In genomic region chr17:27848941-27849340, GRCh38 we compare ENCODE assay signal across 21 cellular contexts. TPM values are rescaled to one million over a fixed set of nuclear protein-coding genes. Genes with fewer than 3 reads are reported as not detected.
DNase-seq lines count a peak whose midpoint lies in the region; ATAC-seq, FAIRE-seq and TF ChIP-seq lines count a peak whose summit lies in the region.
"Had no signal": no experiment of that assay in that cellular context is flagged by ENCODE, and none has a peak within 500 bp of the region (broad histone marks: within the 10 kb centered on the region; RNA-seq: fewer than 3 reads in every experiment).

No MANE protein-coding gene starts in this region.

- H3K4me3 ChIP-seq in H1 (ENCODE audit: extremely low read depth in 1 of 4, insufficient read depth in 2 of 4, low read depth in 3 of 4, low read length in 4 of 4) (no peak overlapping the region), testis (no peak overlapping the region), kidney (ENCODE audit: low read length in 2 of 2) (no peak overlapping the region)
- H3K4me3 ChIP-seq: left ventricle myocardium inferior, right lobe of liver, upper lobe of left lung had no signal

- DNase-seq in DMS 273 treated with DMSO at 0.1 percent for 48 hours (lab: John Stamatoyannopoulos, UW) (peak; percentile 50), NCI-H1417 (lab: John Stamatoyannopoulos, UW) (peak; percentile 21 to 74 (median 48)), NCI-H345 (lab: John Stamatoyannopoulos, UW) (peak; percentile 98), H1 (ENCODE audit: low read depth in 1 of 2, low spot score in 2 of 2) (no peak), testis (no peak), mesenteric fat pad (ENCODE audit: low spot score) (no peak), kidney (no peak)
- DNase-seq: activated CD4-positive, alpha-beta T cell treated with anti-CD3 and anti-CD28 coated beads, Interleukin-2, amount 50 U/mL, for 4 hours; activated T-cell treated with anti-CD3 and anti-CD28 coated beads for 4 hours; CD8-positive, alpha-beta T cell; left ventricle myocardium inferior; occipital lobe; right lobe of liver; T-helper 1 cell; upper lobe of left lung had no signal

- peak overlapping the region; percentile 13; the same call in 1 of the 2 replicates for H3K18ac ChIP-seq in H1 (ENCODE audit: extremely low read depth, low read length)

- CTCF ChIA-PET in H1 (lab: Charles Lee; ENCODE audit: partially characterized antibody) = interaction anchor here (0.8 to 5.1 kb wide), 7 partner anchors 10 to 59 kb away, joined by 3 to 32 read pairs (median 4); partner anchors contain the start of gene LYRM9

- 96% methylated on average over 3 of the region's 3 CpGs; no CpG with 5 or more reads in 1 of the 2 experiments for WGBS in H1 (ENCODE audit: extremely low coverage in 1 of 2, insufficient coverage in 1 of 2, insufficient read length in 1 of 2, insufficient replicate concordance in 2 of 2, low coverage in 1 of 2, low lambda C conversion rate in 2 of 2, missing lambda C conversion rate in 1 of 2), 2 experiments
- WGBS in testis, 2 donors = 80 to 93% methylated on average over 3 of the region's 3 CpGs

- no peak overlapping the region for H4K8ac ChIP-seq in H1 (ENCODE audit: extremely low read depth, insufficient read depth, low read length)

- intact Hi-C loops in testis (cut with DNase I; ENCODE audit: low total_unique reads) (no loop called here), kidney (cut with DNase I) (no loop called here)

- TF ChIP-seq CTCF in H1 (IDR thresholded peaks at IDR 0.05; ENCODE audit: control extremely low read depth in 1 of 3, insufficient read depth in 1 of 3, low read depth in 1 of 3, low read length in 3 of 3) = no peak
- no peak for TF ChIP-seq CTCF in testis (IDR thresholded peaks at IDR 0.05)
- no peak for TF ChIP-seq CTCF in kidney (IDR thresholded peaks at IDR 0.05; ENCODE audit: borderline replicate concordance, extremely low read depth, insufficient read depth)

- H2BK20ac ChIP-seq in H1 (ENCODE audit: low read length) = no peak overlapping the region

- H3K14ac ChIP-seq in H1 (ENCODE audit: insufficient read length) = no peak overlapping the region

- no peaks in the 10 kb centered on the region for H3K36me3 ChIP-seq in H1 (ENCODE audit: control insufficient read depth in 2 of 4, insufficient read depth in 4 of 4, low read length in 3 of 4)
- no peaks in the 10 kb centered on the region for H3K36me3 ChIP-seq in testis (ENCODE audit: low read depth, missing control alignments)
- H3K36me3 ChIP-seq in kidney (ENCODE audit: control insufficient read depth in 1 of 2, insufficient read depth in 2 of 2, low read length in 2 of 2) = no peaks in the 10 kb centered on the region
- H3K36me3 ChIP-seq: left ventricle myocardium inferior, right lobe of liver, upper lobe of left lung had no signal

- no peak for ATAC-seq in GM21367 (IDR thresholded peaks at IDR 0.05; ENCODE audit: unreplicated experiment)
- ATAC-seq: activated naive CD4-positive, alpha-beta T cell treated with anti-CD3 and anti-CD28 coated beads, Interleukin-2, amount 50 U/mL, for 72 hours; CD8-positive, alpha-beta T cell; HCT116; right lobe of liver had no signal

- no peak overlapping the region for H3K27ac ChIP-seq in H1 (ENCODE audit: low read depth, low read length)
- no peak overlapping the region for H3K27ac ChIP-seq in testis
- H3K27ac ChIP-seq in kidney (ENCODE audit: low read depth in 2 of 2, low read length in 2 of 2) = no peak overlapping the region
- H3K27ac ChIP-seq: KMS-11, left ventricle myocardium inferior, right lobe of liver, upper lobe of left lung had no signal

- no peak overlapping the region for H2BK120ac ChIP-seq in H1 (replicated peaks; ENCODE audit: low read depth, low read length)

- no peaks in the 10 kb centered on the region for H3K79me2 ChIP-seq in H1 (ENCODE audit: control insufficient read depth in 1 of 2, insufficient read depth in 2 of 2, low read length in 2 of 2)

- H3K56ac ChIP-seq in H1 (replicated peaks; ENCODE audit: insufficient read length, low read depth, low read length) = no peak overlapping the region

- no peaks in the 10 kb centered on the region for H3K23me2 ChIP-seq in H1 (ENCODE audit: low read depth, low read length)

- TF ChIP-seq RAD21 in H1 (IDR thresholded peaks at IDR 0.05 in 1 of 2, conservative IDR thresholded peaks at IDR 0.05 in 1 of 2; ENCODE audit: low read depth in 2 of 2, low read length in 2 of 2) = no peak

- no peak overlapping the region for H3K4me2 ChIP-seq in H1 (ENCODE audit: insufficient read depth in 1 of 2, low read depth in 2 of 2, low read length in 2 of 2)
- H3K4me2 ChIP-seq: KMS-11 had no signal

- no peak overlapping the region; the same call in 1 of the 2 replicates for H2AK5ac ChIP-seq in H1 (ENCODE audit: low read depth, low read length)

- no peak overlapping the region for H3K23ac ChIP-seq in H1 (ENCODE audit: insufficient read length)

- no peaks in the 10 kb centered on the region; the same call in 1 of the 2 replicates for H3K79me1 ChIP-seq in H1 (ENCODE audit: low read depth, low read length)

- H4K5ac ChIP-seq in H1 (ENCODE audit: insufficient read length, low read depth, low read length) = no peak overlapping the region

- peak overlapping the region; percentile 44 for H4K91ac ChIP-seq in H1 (replicated peaks; ENCODE audit: insufficient read length, low read length)

- no peak for TF ChIP-seq EP300 in H1 (IDR thresholded peaks at IDR 0.05; ENCODE audit: borderline replicate concordance in 1 of 2, low read depth in 2 of 2, low read length in 2 of 2)

- no peak overlapping the region for H3K9ac ChIP-seq in H1 (replicated peaks in 1 of 4; ENCODE audit: extremely low read depth in 1 of 4, low read depth in 3 of 4, low read length in 3 of 4)
- H3K9ac ChIP-seq in kidney (ENCODE audit: low read length in 2 of 2) = no peak overlapping the region
- H3K9ac ChIP-seq: KMS-11 had no signal

- TF ChIP-seq POLR2A in H1 (IDR thresholded peaks at IDR 0.05; ENCODE audit: control extremely low read depth in 1 of 2, low read depth in 2 of 2, low read length in 2 of 2) (no peak), testis (IDR thresholded peaks at IDR 0.05) (no peak)

- no peak overlapping the region for H3K4ac ChIP-seq in H1 (replicated peaks; ENCODE audit: insufficient read length, low read depth, low read length)

- H3K27me3 ChIP-seq in H1 (replicated peaks in 1 of 4; ENCODE audit: control insufficient read depth in 3 of 4, extremely low read depth in 1 of 4, insufficient read depth in 3 of 4, low read length in 3 of 4) (no peaks in the 10 kb centered on the region; a peak in 1 of 7 replicates), testis (no peaks in the 10 kb centered on the region)
- H3K27me3 ChIP-seq: right lobe of liver, upper lobe of left lung had no signal

- no peak overlapping the region for H2BK5ac ChIP-seq in H1 (ENCODE audit: low read depth, low read length)

- POLR2A ChIA-PET in H1 (lab: Charles Lee; ENCODE audit: partially characterized antibody) = no interaction called here

- H2AFZ ChIP-seq in H1 (ENCODE audit: low read length) = no peak overlapping the region

- no peaks in the 10 kb centered on the region for H4K20me1 ChIP-seq in H1 (replicated peaks in 1 of 2; ENCODE audit: control insufficient read depth in 1 of 2, insufficient read depth in 2 of 2, low read length in 2 of 2)

- H2BK15ac ChIP-seq in H1 (ENCODE audit: low read length) = no peak overlapping the region

- H2BK12ac ChIP-seq in H1 (ENCODE audit: low read depth, low read length) = no peak overlapping the region; the same call in 1 of the 2 replicates

- FAIRE-seq in H1 (lab: Jason Lieb, UNC) = no peak
- FAIRE-seq in kidney (lab: Jason Lieb, UNC) = no peak
- FAIRE-seq: GM19239 had no signal

- no peaks in the 10 kb centered on the region for H3K9me3 ChIP-seq in H1 (ENCODE audit: insufficient read depth in 2 of 2, low read depth in 1 of 2, low read length in 1 of 2)
- no peaks in the 10 kb centered on the region for H3K9me3 ChIP-seq in testis
- H3K9me3 ChIP-seq in kidney (ENCODE audit: control insufficient read depth in 1 of 2, low read length in 2 of 2) = no peaks in the 10 kb centered on the region
- H3K9me3 ChIP-seq: left ventricle myocardium inferior, right lobe of liver, upper lobe of left lung had no signal

- peaks cover 0 to 8% (median 0%) of the 10 kb centered on the region in 4 experiments; a peak in 2 of 7 replicates for H3K4me1 ChIP-seq in H1 (replicated peaks in 1 of 4; ENCODE audit: control insufficient read depth in 3 of 4, insufficient read depth in 4 of 4, low read length in 3 of 4)
- H3K4me1 ChIP-seq in testis = no peaks in the 10 kb centered on the region
- no peaks in the 10 kb centered on the region for H3K4me1 ChIP-seq in kidney (ENCODE audit: control insufficient read depth in 1 of 2, insufficient read depth in 1 of 2, low read depth in 1 of 2, low read length in 2 of 2)
- H3K4me1 ChIP-seq: left ventricle myocardium inferior had no signal

TF ChIP-seq in H1, 55 proteins besides CTCF, POLR2A, EP300 and RAD21 (continues in another document):
- TF ChIP-seq CBX5 (IDR thresholded peaks at IDR 0.05; ENCODE audit: low read depth, low read length) = no peak

RNA-seq across cellular contexts. Expression of gene LYRM9, which starts 44.2 kb away (rescaled TPM):
- 2.1 and 4.3 TPM in 2 replicates for total RNA-seq in H1 (2021; fragmentation: NEBNext Ultra II Directional; extraction: Animal tissue kit (Norgen Biotek cat#: 25700))
- 5.2 and 9.9 TPM in 2 replicates for polyA plus RNA-seq in H1 (2011; rRNA removed)
- 8.5 TPM for polyA plus RNA-seq in H1 (2011; cell fraction: cytosol; rRNA removed)
- polyA plus RNA-seq in H1 (2011; cell fraction: nucleus; rRNA removed) = 11.3 TPM
- polyA plus RNA-seq in H1 (2012, experiment 1 of 2) = 3.9 to 7.8 TPM (median 6.0 TPM) in 4 replicates
- polyA plus RNA-seq in H1 (2012, experiment 2 of 2) = 8.1 TPM
- polyA plus RNA-seq in H1 (2013, experiment 1 of 2) = 5.0 TPM
- polyA plus RNA-seq in H1 (2013, experiment 2 of 2) = 3.9 TPM
- polyA minus RNA-seq in H1 (2011; rRNA and poly(A)+ RNA removed) = 2.4 and 3.8 TPM in 2 replicates
- polyA minus RNA-seq in H1 (2011; cell fraction: cytosol; rRNA and poly(A)+ RNA removed) = 2.0 TPM
- 3.0 TPM for polyA minus RNA-seq in H1 (2011; cell fraction: nucleus; rRNA and poly(A)+ RNA removed)
- 10 to 100 TPM; 42.9 to 60.2 TPM for total RNA-seq in testis
- 31.6 TPM for polyA plus RNA-seq in testis (ENCODE audit: insufficient read depth, low read depth, low replicate concordance)
- 10.4 TPM for total RNA-seq in mesenteric fat pad
- 21.7 TPM for total RNA-seq in kidney
- 29.1 TPM for polyA plus RNA-seq in kidney (ENCODE audit: insufficient read depth, low read depth, low replicate concordance)

RNA-seq across cellular contexts. Expression of gene NOS2, which starts 48.6 kb away (rescaled TPM):
- 1.8 and 1.9 TPM in 2 replicates for total RNA-seq in H1 (2021; fragmentation: NEBNext Ultra II Directional; extraction: Animal tissue kit (Norgen Biotek cat#: 25700))
- 1.0 and 1.6 TPM in 2 replicates for polyA plus RNA-seq in H1 (2011; rRNA removed)
- polyA plus RNA-seq in H1 (2011; cell fraction: cytosol; rRNA removed) = 0.83 TPM
- 1.8 TPM for polyA plus RNA-seq in H1 (2011; cell fraction: nucleus; rRNA removed)
- 0.77 to 1.4 TPM (median 1.2 TPM) in 4 replicates for polyA plus RNA-seq in H1 (2012, experiment 1 of 2)
- 0.79 TPM for polyA plus RNA-seq in H1 (2012, experiment 2 of 2)
- polyA plus RNA-seq in H1 (2013, experiment 1 of 2) = 0.89 TPM
- 0.81 TPM for polyA plus RNA-seq in H1 (2013, experiment 2 of 2)
- polyA minus RNA-seq in H1 (2011; rRNA and poly(A)+ RNA removed) = 1.1 TPM in 2 replicates
- polyA minus RNA-seq in H1 (2011; cell fraction: cytosol; rRNA and poly(A)+ RNA removed) = 0.37 TPM
- 1.00 TPM for polyA minus RNA-seq in H1 (2011; cell fraction: nucleus; rRNA and poly(A)+ RNA removed)
- total RNA-seq in testis = 1 to 10 TPM in 1 of 2 donors, under 1 TPM in 1; 0.87 to 1.4 TPM
- 0.53 TPM for polyA plus RNA-seq in testis (ENCODE audit: insufficient read depth, low read depth, low replicate concordance)
- 0.13 TPM for total RNA-seq in mesenteric fat pad
- 0.57 TPM for total RNA-seq in kidney
- polyA plus RNA-seq in kidney (ENCODE audit: insufficient read depth, low read depth, low replicate concordance) = 0.37 TPM
- total RNA-seq: activated naive CD4-positive, alpha-beta T cell treated with anti-CD3 and anti-CD28 coated beads, Interleukin-2, amount 50 U/mL, for 72 hours; chondrocyte had no signal

Comparison
In these comparisons a context has a peak if more than half of its experiments do, and no peak if none do; other contexts are left out.
1. DNase-seq: peak in DMS 273 treated with DMSO at 0.1 percent for 48 hours (single experiment), NCI-H1417 (3 of 3) and NCI-H345 (single experiment); none in H1 (0 of 2), testis (single experiment), mesenteric fat pad (single experiment) and kidney (single experiment).